ENCODE assay signal across 8 cellular contexts in the genomic region with DNA sequence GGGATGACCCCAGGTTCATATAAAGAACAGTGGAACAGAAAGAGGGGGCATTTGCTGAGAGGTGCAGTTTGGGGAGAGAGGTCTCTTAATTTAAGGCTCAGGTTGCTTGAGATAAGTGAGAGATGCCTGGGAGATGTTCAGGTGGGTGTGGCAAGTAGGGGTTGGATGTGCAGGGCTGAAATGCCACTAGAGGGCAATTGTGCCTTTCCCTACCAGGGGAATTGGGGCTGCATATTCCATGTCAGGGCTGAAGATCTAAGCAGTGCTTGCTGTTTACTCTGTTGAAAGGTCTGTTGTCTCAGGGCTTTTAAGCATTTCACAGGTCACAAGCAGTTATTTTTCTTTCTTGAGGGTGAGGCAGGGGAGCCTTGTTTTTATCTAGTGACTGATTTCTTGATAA. TPM values are rescaled to one million over a fixed set of nuclear protein-coding genes. Genes with fewer than 3 reads are reported as not detected.
DNase-seq lines count a peak whose midpoint lies in the region; ATAC-seq and TF ChIP-seq lines count a peak whose summit lies in the region.

No MANE protein-coding gene starts in this region.

- H3K27me3 ChIP-seq in HCT116 (ENCODE audit: insufficient read depth, low read length), result no peaks in the 10 kb centered on the region
- H3K27me3 ChIP-seq in thoracic aorta (replicated peaks; ENCODE audit: insufficient read depth), result no peaks in the 10 kb centered on the region

- TF ChIP-seq POLR2A in HCT116 (IDR thresholded peaks at IDR 0.05; ENCODE audit: borderline replicate concordance, extremely low read depth, insufficient read depth, insufficient read length), result no peak

- no peaks in the 10 kb centered on the region for H3K36me3 ChIP-seq in HCT116 (ENCODE audit: control insufficient read depth in 1 of 2, insufficient read depth in 2 of 2, low read length in 2 of 2)
- H3K36me3 ChIP-seq in thoracic aorta, result no peaks in the 10 kb centered on the region

- no TSS peak for BruUV-seq in HCT116 (replicated peaks; lab: Mats Ljungman, UMichigan)

- H2AFZ ChIP-seq in HCT116 (ENCODE audit: low read depth, low read length, poor library complexity, severe bottlenecking), result no peak overlapping the region

- ATAC-seq in HCT116 (peak; percentile 100), thoracic aorta (ENCODE audit: insufficient number of reproducible peaks, low FRiP score, low read depth) (no peak), GM18858 (IDR thresholded peaks at IDR 0.05; ENCODE audit: unreplicated experiment) (no peak), GM18517 (IDR thresholded peaks at IDR 0.05; ENCODE audit: unreplicated experiment) (no peak)
- no peak for ATAC-seq in activated T-cell treated with anti-CD3 and anti-CD28 coated beads, Interleukin-2, amount 50 U/mL, for 4 hours

- H3K4me3 Mint-ChIP-seq in glutamatergic neuron (ENCODE audit: unreplicated experiment), result no peak overlapping the region
- H3K4me3 Mint-ChIP-seq in activated T-cell treated with anti-CD3 and anti-CD28 coated beads, Interleukin-2, amount 50 U/mL, for 4 hours, result no peak overlapping the region

- RAD21 ChIA-PET in HCT116 (lab: Charles Lee; ENCODE audit: low non-redundant PET in 1 of 2, low total read pairs in 2 of 2, uncharacterized antibody in 2 of 2, unreplicated experiment in 2 of 2), result no interaction called here

- no peaks in the 10 kb centered on the region for H3K9me2 ChIP-seq in HCT116 (ENCODE audit: insufficient read depth)

- CTCF ChIA-PET in HCT116 (lab: Charles Lee), result interaction anchor here (1.3 to 1.7 kb wide), 2 partner anchors 8 to 558 kb away, joined by 5 to 9 read pairs; partner anchors contain the start of gene CCDC85A

- H3K27me3 Mint-ChIP-seq in glutamatergic neuron (ENCODE audit: unreplicated experiment), result peaks cover under 1% of the 10 kb centered on the region
- H3K27me3 Mint-ChIP-seq in activated T-cell treated with anti-CD3 and anti-CD28 coated beads, Interleukin-2, amount 50 U/mL, for 4 hours (ENCODE audit: low read depth), result peaks cover 12% of the 10 kb centered on the region

- peak overlapping the region; percentile 20 for H3K27ac Mint-ChIP-seq in glutamatergic neuron (ENCODE audit: unreplicated experiment)

- TF ChIP-seq CTCF in HCT116 (IDR thresholded peaks at IDR 0.05 in 2 of 3, conservative IDR thresholded peaks at IDR 0.05 in 1 of 3; ENCODE audit: borderline replicate concordance in 1 of 3, insufficient read depth in 1 of 3, low read depth in 2 of 3, low read length in 2 of 3) (peak; percentile 53 to 77 (median 63); a peak in 5 of 6 replicates), glutamatergic neuron (IDR thresholded peaks at IDR 0.05; ENCODE audit: partially characterized antibody, unreplicated experiment) (peak; percentile 33), thoracic aorta (IDR thresholded peaks at IDR 0.05) (peak; percentile 9)

- H3K79me2 ChIP-seq in HCT116 (ENCODE audit: insufficient read depth, low read length), result no peaks in the 10 kb centered on the region

- H3K4me3 ChIP-seq in HCT116 (replicated peaks in 1 of 2; ENCODE audit: low read depth in 1 of 2, low read length in 2 of 2) (no peak overlapping the region), thoracic aorta (no peak overlapping the region)

- peak; percentile 86 for TF ChIP-seq RAD21 in HCT116 (IDR thresholded peaks at IDR 0.05; ENCODE audit: low read depth)

- H3K4me2 ChIP-seq in HCT116 (ENCODE audit: low read length), result no peak overlapping the region

- H3K9ac ChIP-seq in HCT116 (ENCODE audit: low read length), result no peak overlapping the region

- no peaks in the 10 kb centered on the region for H3K9me3 Mint-ChIP-seq in glutamatergic neuron (ENCODE audit: unreplicated experiment)
- no peaks in the 10 kb centered on the region for H3K9me3 Mint-ChIP-seq in activated T-cell treated with anti-CD3 and anti-CD28 coated beads, Interleukin-2, amount 50 U/mL, for 4 hours

- H3K4me1 Mint-ChIP-seq in glutamatergic neuron (ENCODE audit: low read depth, unreplicated experiment), result peaks cover 12% of the 10 kb centered on the region
- no peaks in the 10 kb centered on the region for H3K4me1 Mint-ChIP-seq in activated T-cell treated with anti-CD3 and anti-CD28 coated beads, Interleukin-2, amount 50 U/mL, for 4 hours (ENCODE audit: low read depth)

- no peaks in the 10 kb centered on the region for H3K4me1 ChIP-seq in HCT116 (ENCODE audit: control insufficient read depth in 1 of 2, insufficient read depth in 2 of 2, low read length in 2 of 2)
- H3K4me1 ChIP-seq in thoracic aorta (ENCODE audit: control insufficient read depth in 1 of 2, low read depth in 2 of 2), result no peaks in the 10 kb centered on the region

- peaks cover 10% of the 10 kb centered on the region for H3K36me3 Mint-ChIP-seq in glutamatergic neuron (ENCODE audit: unreplicated experiment)
- no peaks in the 10 kb centered on the region for H3K36me3 Mint-ChIP-seq in activated T-cell treated with anti-CD3 and anti-CD28 coated beads, Interleukin-2, amount 50 U/mL, for 4 hours (ENCODE audit: insufficient read depth)

- H3K9me3 ChIP-seq in HCT116 (ENCODE audit: control insufficient read depth in 1 of 2, insufficient read depth in 1 of 2, low read depth in 1 of 2, low read length in 2 of 2), result no peaks in the 10 kb centered on the region
- H3K9me3 ChIP-seq in thoracic aorta, result no peaks in the 10 kb centered on the region

- H3K27ac ChIP-seq in HCT116 (ENCODE audit: low read depth, low read length) (no peak overlapping the region), thoracic aorta (no peak overlapping the region)

- intact Hi-C loops in HCT116 (cut with micrococcal nuclease), result no loop called here

- no peaks in the 10 kb centered on the region for H4K20me1 ChIP-seq in HCT116 (ENCODE audit: insufficient read depth)

- peak; percentile 77 for DNase-seq in Ammon's horn (ENCODE audit: low spot score)
- DNase-seq in HCT116 (ENCODE audit: low read depth, low spot score), result peak; percentile 35
- DNase-seq in RKO (ENCODE audit: low spot score), result peak; percentile 42
- DNase-seq in glutamatergic neuron, result peak; percentile 25
- DNase-seq in thoracic aorta (ENCODE audit: low spot score), result no peak
- no peak for DNase-seq in activated T-cell treated with anti-CD3 and anti-CD28 coated beads, Interleukin-2, amount 50 U/mL, for 4 hours

- POLR2A ChIA-PET in HCT116 (lab: Charles Lee), result no interaction called here

TF ChIP-seq in HCT116, 20 proteins besides CTCF, POLR2A, EP300 and RAD21:
- TF ChIP-seq EZH2phosphoT487 (IDR thresholded peaks at IDR 0.05; ENCODE audit: borderline replicate concordance), result no peak
- no peak for TF ChIP-seq ZBTB33 (IDR thresholded peaks at IDR 0.05; ENCODE audit: extremely low read depth, insufficient replicate concordance, low read length)
- no peak for TF ChIP-seq EZH2 (IDR thresholded peaks at IDR 0.05)
- TF ChIP-seq, protein P1, sequence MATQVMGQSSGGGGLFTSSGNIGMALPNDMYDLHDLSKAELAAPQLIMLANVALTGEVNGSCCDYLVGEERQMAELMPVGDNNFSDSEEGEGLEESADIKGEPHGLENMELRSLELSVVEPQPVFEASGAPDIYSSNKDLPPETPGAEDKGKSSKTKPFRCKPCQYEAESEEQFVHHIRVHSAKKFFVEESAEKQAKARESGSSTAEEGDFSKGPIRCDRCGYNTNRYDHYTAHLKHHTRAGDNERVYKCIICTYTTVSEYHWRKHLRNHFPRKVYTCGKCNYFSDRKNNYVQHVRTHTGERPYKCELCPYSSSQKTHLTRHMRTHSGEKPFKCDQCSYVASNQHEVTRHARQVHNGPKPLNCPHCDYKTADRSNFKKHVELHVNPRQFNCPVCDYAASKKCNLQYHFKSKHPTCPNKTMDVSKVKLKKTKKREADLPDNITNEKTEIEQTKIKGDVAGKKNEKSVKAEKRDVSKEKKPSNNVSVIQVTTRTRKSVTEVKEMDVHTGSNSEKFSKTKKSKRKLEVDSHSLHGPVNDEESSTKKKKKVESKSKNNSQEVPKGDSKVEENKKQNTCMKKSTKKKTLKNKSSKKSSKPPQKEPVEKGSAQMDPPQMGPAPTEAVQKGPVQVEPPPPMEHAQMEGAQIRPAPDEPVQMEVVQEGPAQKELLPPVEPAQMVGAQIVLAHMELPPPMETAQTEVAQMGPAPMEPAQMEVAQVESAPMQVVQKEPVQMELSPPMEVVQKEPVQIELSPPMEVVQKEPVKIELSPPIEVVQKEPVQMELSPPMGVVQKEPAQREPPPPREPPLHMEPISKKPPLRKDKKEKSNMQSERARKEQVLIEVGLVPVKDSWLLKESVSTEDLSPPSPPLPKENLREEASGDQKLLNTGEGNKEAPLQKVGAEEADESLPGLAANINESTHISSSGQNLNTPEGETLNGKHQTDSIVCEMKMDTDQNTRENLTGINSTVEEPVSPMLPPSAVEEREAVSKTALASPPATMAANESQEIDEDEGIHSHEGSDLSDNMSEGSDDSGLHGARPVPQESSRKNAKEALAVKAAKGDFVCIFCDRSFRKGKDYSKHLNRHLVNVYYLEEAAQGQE (IDR thresholded peaks at IDR 0.05; ENCODE audit: low read depth), result no peak
- no peak for TF ChIP-seq EGR1 (IDR thresholded peaks at IDR 0.05; ENCODE audit: low read depth)
- no peak for TF ChIP-seq SRF (IDR thresholded peaks at IDR 0.05; ENCODE audit: low read depth)
TF ChIP-seq in HCT116: peak in this region for 0.

RNA-seq across cellular contexts. Expression of gene CCDC85A, which starts 7.8 kb away (rescaled TPM):
- total RNA-seq in HCT116 (2021; ENCODE audit: unreplicated experiment), result 0.10 TPM
- polyA plus RNA-seq in HCT116 (2012), result 0.01 and 0.03 TPM in 2 replicates
- 12.1 TPM for total RNA-seq in glutamatergic neuron (ENCODE audit: unreplicated experiment)
- 1 to 10 TPM; 3.7 to 4.2 TPM for total RNA-seq in thoracic aorta
- not detected for total RNA-seq in activated T-cell treated with anti-CD3 and anti-CD28 coated beads, Interleukin-2, amount 50 U/mL, for 4 hours

Comparison
In these comparisons a context has a peak if more than half of its experiments do, and no peak if none do; other contexts are left out.
1. DNase-seq: peak in Ammon's horn (single experiment), HCT116 (single experiment), RKO (single experiment) and glutamatergic neuron (single experiment); none in thoracic aorta (single experiment) and activated T-cell treated with anti-CD3 and anti-CD28 coated beads, Interleukin-2, amount 50 U/mL, for 4 hours (single experiment).
2. CTCF ChIP-seq: peak in every context shown above with its lines; median percentile 63 in HCT116; 33 in glutamatergic neuron; 9 in thoracic aorta.